Comparison of ENCODE assay signal across 2 cellular contexts in genomic region chr6:51818520-51819022, GRCh38.
TF ChIP-seq lines count a peak whose summit lies in the region.

No MANE protein-coding gene starts in this region.

TF ChIP-seq in GM23338, 12 proteins besides CTCF, POLR2A, EP300 and RAD21 (continued from another document):
- TF ChIP-seq ZNF462 (CRISPR knock-in tag; IDR thresholded peaks at IDR 0.05) (no peak), ZNF331 (CRISPR knock-in tag; IDR thresholded peaks at IDR 0.05; ENCODE audit: low read depth) (no peak), EZH2phosphoT487 (IDR thresholded peaks at IDR 0.05; ENCODE audit: unreplicated experiment) (no peak), REST (IDR thresholded peaks at IDR 0.05; ENCODE audit: unreplicated experiment) (no peak), ZNF114 (CRISPR knock-in tag; IDR thresholded peaks at IDR 0.05) (no peak), CREB1 (CRISPR knock-in tag; IDR thresholded peaks at IDR 0.05; ENCODE audit: low read depth) (no peak), POLR2AphosphoS5 (IDR thresholded peaks at IDR 0.05; ENCODE audit: low read depth) (no peak), STAT1 (IDR thresholded peaks at IDR 0.05; ENCODE audit: unreplicated experiment) (no peak), EZH2 (IDR thresholded peaks at IDR 0.05; ENCODE audit: low read depth, unreplicated experiment) (no peak), ETS1 (IDR thresholded peaks at IDR 0.05) (no peak), JUNB (IDR thresholded peaks at IDR 0.05; ENCODE audit: unreplicated experiment) (no peak)

TF ChIP-seq in WTC11, 78 proteins besides CTCF, POLR2A, EP300 and RAD21 (continued from another document and continues in another):
- TF ChIP-seq HMGXB4 (CRISPR knock-in tag; IDR thresholded peaks at IDR 0.05) = no peak
- no peak for TF ChIP-seq SOX15 (CRISPR knock-in tag; IDR thresholded peaks at IDR 0.05)
- no peak for TF ChIP-seq RELA (CRISPR knock-in tag; IDR thresholded peaks at IDR 0.05; ENCODE audit: borderline replicate concordance)
- TF ChIP-seq TEAD4 (CRISPR knock-in tag; IDR thresholded peaks at IDR 0.05) = peak; percentile 36; the same call in 1 of the 2 replicates
- no peak for TF ChIP-seq NR1H2 (CRISPR knock-in tag; IDR thresholded peaks at IDR 0.05)
- peak; percentile 87 for TF ChIP-seq GTF2I (CRISPR knock-in tag; conservative IDR thresholded peaks at IDR 0.05)
- TF ChIP-seq FOXP1 (CRISPR knock-in tag; IDR thresholded peaks at IDR 0.05; ENCODE audit: borderline replicate concordance) = no peak
- TF ChIP-seq GRHL2 (CRISPR knock-in tag; IDR thresholded peaks at IDR 0.05; ENCODE audit: insufficient replicate concordance, severe bottlenecking) = no peak
- TF ChIP-seq ZNF532 (CRISPR knock-in tag; IDR thresholded peaks at IDR 0.05; ENCODE audit: borderline replicate concordance) = no peak
- TF ChIP-seq ELF4 (CRISPR knock-in tag; IDR thresholded peaks at IDR 0.05; ENCODE audit: low read depth) = no peak
- TF ChIP-seq ERG (CRISPR knock-in tag; IDR thresholded peaks at IDR 0.05) = no peak
- TF ChIP-seq ZNF219 (CRISPR knock-in tag; IDR thresholded peaks at IDR 0.05; ENCODE audit: borderline replicate concordance) = no peak
- TF ChIP-seq ZNF425 (CRISPR knock-in tag; conservative IDR thresholded peaks at IDR 0.05) = no peak
- TF ChIP-seq ZNF423 (CRISPR knock-in tag; IDR thresholded peaks at IDR 0.05) = no peak
- TF ChIP-seq TP53 (CRISPR knock-in tag; IDR thresholded peaks at IDR 0.05) = no peak
- TF ChIP-seq FOXJ3 (CRISPR knock-in tag; IDR thresholded peaks at IDR 0.05; ENCODE audit: borderline replicate concordance) = no peak
- TF ChIP-seq JAZF1 (CRISPR knock-in tag; IDR thresholded peaks at IDR 0.05) = no peak
- no peak for TF ChIP-seq ZNF281 (CRISPR knock-in tag; IDR thresholded peaks at IDR 0.05)
- no peak for TF ChIP-seq CREM (CRISPR knock-in tag; IDR thresholded peaks at IDR 0.05)
- TF ChIP-seq NFATC4 (CRISPR knock-in tag; IDR thresholded peaks at IDR 0.05) = no peak
- TF ChIP-seq ZBTB43 (CRISPR knock-in tag; IDR thresholded peaks at IDR 0.05) = no peak
- no peak for TF ChIP-seq E2F4 (CRISPR knock-in tag; IDR thresholded peaks at IDR 0.05; ENCODE audit: borderline replicate concordance, low read depth)
- TF ChIP-seq PRDM15 (CRISPR knock-in tag; IDR thresholded peaks at IDR 0.05) = no peak
- peak; percentile 80; the same call in 1 of the 2 replicates for TF ChIP-seq FOXK1 (CRISPR knock-in tag; IDR thresholded peaks at IDR 0.05)
- TF ChIP-seq TCF7 (CRISPR knock-in tag; IDR thresholded peaks at IDR 0.05; ENCODE audit: low read depth) = no peak
- no peak for TF ChIP-seq ZNF416 (CRISPR knock-in tag; IDR thresholded peaks at IDR 0.05)
- no peak for TF ChIP-seq ARID4B (CRISPR knock-in tag; IDR thresholded peaks at IDR 0.05; ENCODE audit: borderline replicate concordance)
